Comparison of ENCODE assay signal across 9 cellular contexts in genomic region chr20:44888226-44889103, GRCh38. TPM values are rescaled to one million over a fixed set of nuclear protein-coding genes. Genes with fewer than 3 reads are reported as not detected.
DNase-seq lines count a peak whose midpoint lies in the region; ATAC-seq and TF ChIP-seq lines count a peak whose summit lies in the region.
"Had no signal": no experiment of that assay in that cellular context is flagged by ENCODE, and none has a peak within 500 bp of the region (broad histone marks: within the 10 kb centered on the region; RNA-seq: fewer than 3 reads in every experiment).

No MANE protein-coding gene starts in this region.

- TF ChIP-seq CTCF in psoas muscle (IDR thresholded peaks at IDR 0.05) (peak; percentile 11), GM10266 (IDR thresholded peaks at IDR 0.05; ENCODE audit: control insufficient read depth, insufficient read depth, low read depth, missing control alignments) (no peak)

- H3K4me3 Mint-ChIP-seq in effector memory CD8-positive, alpha-beta T cell = peak overlapping the region; percentile 97 to 98

- peak overlapping the region; percentile 83 for H3K4me3 ChIP-seq in psoas muscle

- 68 to 73% (median 70%) methylated on average over 6 of the region's 6 CpGs for WGBS in psoas muscle, 3 donors

- DNase-seq in DMS 273 (lab: John Stamatoyannopoulos, UW; ENCODE audit: unreplicated experiment) (peak; percentile 16), DMS 273 treated with DMSO at 0.1 percent for 48 hours (lab: John Stamatoyannopoulos, UW) (no peak), OCI-M1 (lab: John Stamatoyannopoulos, UW) (peak; percentile 13), psoas muscle (no peak), GM10266 (ENCODE audit: extremely low spot score) (no peak)
- no peak for DNase-seq in effector memory CD8-positive, alpha-beta T cell
- DNase-seq in stimulated activated CD4-positive, alpha-beta T cell treated with anti-CD3 and anti-CD28 coated beads, Interleukin-2, amount 100 ng/mL, for 48 hours = no peak

- H3K27me3 Mint-ChIP-seq in effector memory CD8-positive, alpha-beta T cell = no peaks in the 10 kb centered on the region

- H3K27ac ChIP-seq in psoas muscle = no peak overlapping the region
- H3K27ac ChIP-seq: 22Rv1 had no signal

- peaks cover 0 to 17% of the 10 kb centered on the region in 2 donors for H3K36me3 ChIP-seq in psoas muscle (ENCODE audit: insufficient read depth in 1 of 2, low read depth in 1 of 2)

- H3K9me3 Mint-ChIP-seq in effector memory CD8-positive, alpha-beta T cell = no peaks in the 10 kb centered on the region

- peaks cover 23% of the 10 kb centered on the region for H3K36me3 Mint-ChIP-seq in effector memory CD8-positive, alpha-beta T cell (ENCODE audit: insufficient read depth)

- no peak for ATAC-seq in effector memory CD8-positive, alpha-beta T cell (replicated peaks)
- ATAC-seq in psoas muscle (no peak), HG03354 (IDR thresholded peaks at IDR 0.05; ENCODE audit: poor library complexity, severe bottlenecking, unreplicated experiment) (no peak)

- H3K9me3 ChIP-seq in psoas muscle = no peaks in the 10 kb centered on the region

- H3K27ac Mint-ChIP-seq in effector memory CD8-positive, alpha-beta T cell = peak overlapping the region; percentile 20 to 73

- no peaks in the 10 kb centered on the region for H3K27me3 ChIP-seq in psoas muscle (ENCODE audit: insufficient read depth in 3 of 3, low read length in 2 of 3)

- intact Hi-C loops in psoas muscle (cut with DNase I) = loop anchor here in 1 of 2 donors (5.0 to 10.0 kb wide), 2 partner anchors 74 to 674 kb away; partner anchors contain the start of genes OSER1 and TOMM34

- H3K4me1 ChIP-seq in psoas muscle = peaks cover 41% of the 10 kb centered on the region

- H3K4me1 Mint-ChIP-seq in effector memory CD8-positive, alpha-beta T cell (ENCODE audit: low read depth in 2 of 2) = peaks cover 38 to 78% of the 10 kb centered on the region in 2 donors

RNA-seq across cellular contexts. Expression of gene YWHAB, which starts 3.0 kb away (rescaled TPM):
- total RNA-seq in psoas muscle = 10 to 100 TPM; 63.2 to 92.1 (median 80.6) TPM
- 100 to 1,000 TPM in 1 of 3 donors, 10 to 100 TPM in 2; 44.2 to 109 (median 96.0) TPM for polyA plus RNA-seq in psoas muscle

RNA-seq across cellular contexts. Expression of gene PABPC1L, which starts 21.4 kb away (rescaled TPM):
- 1 to 10 TPM; 1.5 to 2.8 (median 2.1) TPM for total RNA-seq in psoas muscle
- polyA plus RNA-seq in psoas muscle = 1 to 10 TPM; 1.0 to 2.4 (median 1.8) TPM

Comparison
In these comparisons a context has a peak if more than half of its experiments do, and no peak if none do; other contexts are left out.
1. DNase-seq: peak in DMS 273 (single experiment) and OCI-M1 (single experiment); none in DMS 273 treated with DMSO at 0.1 percent for 48 hours (single experiment), effector memory CD8-positive, alpha-beta T cell (0 of 3), psoas muscle (0 of 2), GM10266 (single experiment) and stimulated activated CD4-positive, alpha-beta T cell treated with anti-CD3 and anti-CD28 coated beads, Interleukin-2, amount 100 ng/mL, for 48 hours (0 of 2).